19 cellular contexts compared by ENCODE assay signal in the genomic region with DNA sequence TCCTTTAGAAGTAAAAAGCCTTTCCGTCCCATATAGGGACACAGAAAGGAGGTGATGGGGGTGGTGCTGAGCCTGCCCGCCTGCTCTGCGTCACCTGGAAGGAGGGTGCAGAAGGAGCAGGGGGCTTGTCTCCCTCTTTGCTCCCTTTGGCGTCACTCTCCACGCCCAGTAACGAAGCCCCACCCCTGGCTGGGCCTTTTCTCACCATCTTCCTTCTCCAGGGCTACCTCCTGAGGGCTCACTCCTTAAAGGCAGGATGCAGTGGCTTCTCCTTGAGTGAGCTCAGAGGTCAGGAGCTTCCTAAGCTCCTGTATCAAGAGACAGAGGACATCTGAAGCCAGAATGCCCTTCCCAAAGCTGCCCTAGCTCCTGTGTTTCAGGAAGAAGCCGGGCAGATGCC.
"Had no signal": no experiment of that assay in that cellular context is flagged by ENCODE, and none has a peak within 500 bp of the region (broad histone marks: within the 10 kb centered on the region; RNA-seq: fewer than 3 reads in every experiment).

No MANE protein-coding gene starts in this region.

- FAIRE-seq: colon, endometrium, pancreas had no signal

- ATAC-seq: activated CD4-positive, alpha-beta T cell treated with anti-CD3 and anti-CD28 coated beads for 36 hours; activated T-helper 17 cell treated with anti-CD3 and anti-CD28 coated beads, Interleukin-2, amount 50 U/mL, for 72 hours; gastrocnemius medialis; naive thymus-derived CD8-positive, alpha-beta T cell had no signal

- H3K36me3 Mint-ChIP-seq: activated CD4-positive, alpha-beta memory T cell treated with anti-CD3 and anti-CD28 coated beads for 36 hours; activated naive CD8-positive, alpha-beta T cell treated with anti-CD3 and anti-CD28 coated beads for 36 hours had no signal

- H3K9me3 Mint-ChIP-seq: activated CD4-positive, alpha-beta memory T cell treated with anti-CD3 and anti-CD28 coated beads for 36 hours; activated naive CD8-positive, alpha-beta T cell treated with anti-CD3 and anti-CD28 coated beads for 36 hours; activated T-helper 17 cell treated with anti-CD3 and anti-CD28 coated beads, Interleukin-2, amount 50 U/mL, for 72 hours; naive thymus-derived CD8-positive, alpha-beta T cell; stimulated activated naive B cell treated with anti-CD40 and anti-IgM and Interleukin-4, amounts not matched to agents 10 μg/mL and 1 μg/mL and 100 μg/mL, for 72 hours had no signal

- H3K27ac ChIP-seq: gastrocnemius medialis, heart left ventricle, pancreas, spleen, tibial artery had no signal

- H3K27me3 Mint-ChIP-seq: activated CD4-positive, alpha-beta memory T cell treated with anti-CD3 and anti-CD28 coated beads for 36 hours; activated CD4-positive, alpha-beta T cell treated with anti-CD3 and anti-CD28 coated beads for 36 hours; activated naive CD8-positive, alpha-beta T cell treated with anti-CD3 and anti-CD28 coated beads for 36 hours; activated T-helper 17 cell treated with anti-CD3 and anti-CD28 coated beads, Interleukin-2, amount 50 U/mL, for 72 hours; naive thymus-derived CD8-positive, alpha-beta T cell had no signal

- H3K36me3 ChIP-seq: gastrocnemius medialis, heart left ventricle, pancreas, spleen, tibial artery had no signal

- H3K4me3 Mint-ChIP-seq: activated CD4-positive, alpha-beta memory T cell treated with anti-CD3 and anti-CD28 coated beads for 36 hours; activated CD4-positive, alpha-beta T cell treated with anti-CD3 and anti-CD28 coated beads for 36 hours; activated naive CD8-positive, alpha-beta T cell treated with anti-CD3 and anti-CD28 coated beads for 36 hours; activated T-helper 17 cell treated with anti-CD3 and anti-CD28 coated beads, Interleukin-2, amount 50 U/mL, for 72 hours; naive thymus-derived CD8-positive, alpha-beta T cell; stimulated activated naive B cell treated with anti-CD40 and anti-IgM and Interleukin-4, amounts not matched to agents 10 μg/mL and 1 μg/mL and 100 μg/mL, for 72 hours had no signal

- DNase-seq: activated CD4-positive, alpha-beta memory T cell treated with anti-CD3 and anti-CD28 coated beads for 36 hours; activated naive CD4-positive, alpha-beta T cell; activated T-cell treated with anti-CD3 and anti-CD28 coated beads for 4 hours; amniotic stem cell; erythroblast; gastrocnemius medialis; heart left ventricle; kidney glomerular epithelial cell; naive thymus-derived CD8-positive, alpha-beta T cell; pancreas; spleen; stimulated activated naive B cell treated with anti-CD40 and anti-IgM and Interleukin-4, amounts not matched to agents 10 μg/mL and 1 μg/mL and 100 μg/mL, for 72 hours; SW 1271; tibial artery had no signal

- H3K27me3 ChIP-seq: gastrocnemius medialis, heart left ventricle, pancreas, spleen, tibial artery had no signal

- H3K27ac Mint-ChIP-seq: activated CD4-positive, alpha-beta memory T cell treated with anti-CD3 and anti-CD28 coated beads for 36 hours; activated CD4-positive, alpha-beta T cell treated with anti-CD3 and anti-CD28 coated beads for 36 hours; activated naive CD8-positive, alpha-beta T cell treated with anti-CD3 and anti-CD28 coated beads for 36 hours; naive thymus-derived CD8-positive, alpha-beta T cell; stimulated activated naive B cell treated with anti-CD40 and anti-IgM and Interleukin-4, amounts not matched to agents 10 μg/mL and 1 μg/mL and 100 μg/mL, for 72 hours had no signal

- H3K4me3 ChIP-seq: gastrocnemius medialis, heart left ventricle, pancreas, spleen, tibial artery had no signal

- H3K9me3 ChIP-seq: gastrocnemius medialis, heart left ventricle, pancreas, spleen, tibial artery had no signal
